ENCODE assay signal across 17 cellular contexts in genomic region chr9:114034663-114035062, GRCh38. TPM values are rescaled to one million over a fixed set of nuclear protein-coding genes. Genes with fewer than 3 reads are reported as not detected.
DNase-seq lines count a peak whose midpoint lies in the region; ATAC-seq lines count a peak whose summit lies in the region.
"Had no signal": no experiment of that assay in that cellular context is flagged by ENCODE, and none has a peak within 500 bp of the region (broad histone marks: within the 10 kb centered on the region; RNA-seq: fewer than 3 reads in every experiment).

No MANE protein-coding gene starts in this region.

- no peak for ATAC-seq in GM19455 (IDR thresholded peaks at IDR 0.05; ENCODE audit: unreplicated experiment)
- ATAC-seq: GM12878, natural killer cell had no signal

- no peaks in the 10 kb centered on the region for H3K27me3 Mint-ChIP-seq in activated CD4-positive, alpha-beta T cell treated with anti-CD3 and anti-CD28 coated beads, Interleukin-2, amount 10 ng/mL, durations not matched to agents 24 days and 14 days
- no peaks in the 10 kb centered on the region for H3K27me3 Mint-ChIP-seq in activated CD4-positive, alpha-beta T cell treated with anti-CD3 and anti-CD28 coated beads, Interleukin-2, amount 10 ng/mL, durations not matched to agents 7 days and 5 days
- no peaks in the 10 kb centered on the region for H3K27me3 Mint-ChIP-seq in activated naive CD4-positive, alpha-beta T cell treated with anti-CD3 and anti-CD28 coated beads for 36 hours (ENCODE audit: low read depth)
- H3K27me3 Mint-ChIP-seq: activated naive CD4-positive, alpha-beta T cell treated with anti-CD3 and anti-CD28 coated beads, Interleukin-2, amount 10 ng/mL, durations not matched to agents 7 days and 5 days; memory B cell had no signal

- peak; percentile 45 for DNase-seq in activated CD4-positive, alpha-beta T cell treated with anti-CD3 and anti-CD28 coated beads, Interleukin-2, amount 10 ng/mL, durations not matched to agents 24 days and 14 days
- DNase-seq in activated CD4-positive, alpha-beta T cell treated with anti-CD3 and anti-CD28 coated beads, Interleukin-2, amount 10 ng/mL, durations not matched to agents 7 days and 5 days = no peak
- peak; percentile 75 for DNase-seq in NCI-H446 treated with DMSO at 0.1 percent for 48 hours (lab: John Stamatoyannopoulos, UW)
- DNase-seq in globus pallidus (ENCODE audit: low spot score) = peak; percentile 29
- DNase-seq in putamen (ENCODE audit: low spot score) = peak; percentile 15
- DNase-seq in activated naive CD4-positive, alpha-beta T cell treated with anti-CD3 and anti-CD28 coated beads for 36 hours = no peak
- no peak for DNase-seq in KBM-7
- DNase-seq: activated naive CD4-positive, alpha-beta T cell treated with anti-CD3 and anti-CD28 coated beads, Interleukin-2, amount 10 ng/mL, durations not matched to agents 7 days and 5 days; activated T-cell treated with anti-CD3 and anti-CD28 coated beads for 4 hours; aorta; GF-D8; natural killer cell; RPMI8226; stimulated activated CD4-positive, alpha-beta T cell treated with anti-CD3 and anti-CD28 coated beads, Interleukin-4, amount 100 ng/mL, for 1 hour had no signal

- POLR2A ChIA-PET in activated CD4-positive, alpha-beta T cell treated with anti-CD3 and anti-CD28 coated beads, Interleukin-2, amount 10 ng/mL, durations not matched to agents 7 days and 5 days (lab: Charles Lee) = no interaction called here

- no peak overlapping the region for H3K27ac Mint-ChIP-seq in activated CD4-positive, alpha-beta T cell treated with anti-CD3 and anti-CD28 coated beads, Interleukin-2, amount 10 ng/mL, durations not matched to agents 24 days and 14 days
- H3K27ac Mint-ChIP-seq in activated CD4-positive, alpha-beta T cell treated with anti-CD3 and anti-CD28 coated beads, Interleukin-2, amount 10 ng/mL, durations not matched to agents 7 days and 5 days = no peak overlapping the region
- H3K27ac Mint-ChIP-seq in activated naive CD4-positive, alpha-beta T cell treated with anti-CD3 and anti-CD28 coated beads for 36 hours = no peak overlapping the region
- H3K27ac Mint-ChIP-seq: activated naive CD4-positive, alpha-beta T cell treated with anti-CD3 and anti-CD28 coated beads, Interleukin-2, amount 10 ng/mL, durations not matched to agents 7 days and 5 days; memory B cell; natural killer cell had no signal

- intact Hi-C loops in activated CD4-positive, alpha-beta T cell treated with anti-CD3 and anti-CD28 coated beads, Interleukin-2, amount 10 ng/mL, durations not matched to agents 24 days and 14 days (cut with micrococcal nuclease) = no loop called here
- intact Hi-C loops in activated naive CD4-positive, alpha-beta T cell treated with anti-CD3 and anti-CD28 coated beads for 36 hours (cut with micrococcal nuclease) = loop anchor here (10.0 kb wide), 1 partner anchor 230 kb away; no protein-coding TSS in a partner anchor

- in situ Hi-C loops in KBM-7 (cut with MboI; ENCODE audit: low pct_unique_long_range_greater_than_20kb, low sequenced_read_pairs) = no loop called here

- H3K36me3 Mint-ChIP-seq in activated CD4-positive, alpha-beta T cell treated with anti-CD3 and anti-CD28 coated beads, Interleukin-2, amount 10 ng/mL, durations not matched to agents 24 days and 14 days (ENCODE audit: low read depth) = no peaks in the 10 kb centered on the region
- H3K36me3 Mint-ChIP-seq in activated CD4-positive, alpha-beta T cell treated with anti-CD3 and anti-CD28 coated beads, Interleukin-2, amount 10 ng/mL, durations not matched to agents 7 days and 5 days (ENCODE audit: low read depth) = no peaks in the 10 kb centered on the region
- H3K36me3 Mint-ChIP-seq in activated naive CD4-positive, alpha-beta T cell treated with anti-CD3 and anti-CD28 coated beads for 36 hours (ENCODE audit: low read depth) = no peaks in the 10 kb centered on the region
- H3K36me3 Mint-ChIP-seq: activated naive CD4-positive, alpha-beta T cell treated with anti-CD3 and anti-CD28 coated beads, Interleukin-2, amount 10 ng/mL, durations not matched to agents 7 days and 5 days; natural killer cell had no signal

- no peaks in the 10 kb centered on the region for H3K4me1 Mint-ChIP-seq in activated CD4-positive, alpha-beta T cell treated with anti-CD3 and anti-CD28 coated beads, Interleukin-2, amount 10 ng/mL, durations not matched to agents 24 days and 14 days
- H3K4me1 Mint-ChIP-seq in activated CD4-positive, alpha-beta T cell treated with anti-CD3 and anti-CD28 coated beads, Interleukin-2, amount 10 ng/mL, durations not matched to agents 7 days and 5 days = no peaks in the 10 kb centered on the region
- no peaks in the 10 kb centered on the region for H3K4me1 Mint-ChIP-seq in activated naive CD4-positive, alpha-beta T cell treated with anti-CD3 and anti-CD28 coated beads for 36 hours (ENCODE audit: low read depth)
- H3K4me1 Mint-ChIP-seq: activated naive CD4-positive, alpha-beta T cell treated with anti-CD3 and anti-CD28 coated beads, Interleukin-2, amount 10 ng/mL, durations not matched to agents 7 days and 5 days; memory B cell; natural killer cell had no signal

- H3K9me3 Mint-ChIP-seq in activated CD4-positive, alpha-beta T cell treated with anti-CD3 and anti-CD28 coated beads, Interleukin-2, amount 10 ng/mL, durations not matched to agents 24 days and 14 days = no peaks in the 10 kb centered on the region
- no peaks in the 10 kb centered on the region for H3K9me3 Mint-ChIP-seq in activated CD4-positive, alpha-beta T cell treated with anti-CD3 and anti-CD28 coated beads, Interleukin-2, amount 10 ng/mL, durations not matched to agents 7 days and 5 days
- H3K9me3 Mint-ChIP-seq in activated naive CD4-positive, alpha-beta T cell treated with anti-CD3 and anti-CD28 coated beads for 36 hours = no peaks in the 10 kb centered on the region
- H3K9me3 Mint-ChIP-seq: activated naive CD4-positive, alpha-beta T cell treated with anti-CD3 and anti-CD28 coated beads, Interleukin-2, amount 10 ng/mL, durations not matched to agents 7 days and 5 days; natural killer cell had no signal

- H3K4me3 Mint-ChIP-seq in activated CD4-positive, alpha-beta T cell treated with anti-CD3 and anti-CD28 coated beads, Interleukin-2, amount 10 ng/mL, durations not matched to agents 24 days and 14 days = no peak overlapping the region
- H3K4me3 Mint-ChIP-seq in activated CD4-positive, alpha-beta T cell treated with anti-CD3 and anti-CD28 coated beads, Interleukin-2, amount 10 ng/mL, durations not matched to agents 7 days and 5 days = no peak overlapping the region
- H3K4me3 Mint-ChIP-seq in activated naive CD4-positive, alpha-beta T cell treated with anti-CD3 and anti-CD28 coated beads for 36 hours = no peak overlapping the region
- H3K4me3 Mint-ChIP-seq: activated naive CD4-positive, alpha-beta T cell treated with anti-CD3 and anti-CD28 coated beads, Interleukin-2, amount 10 ng/mL, durations not matched to agents 7 days and 5 days; memory B cell; natural killer cell had no signal

- CTCF ChIA-PET in activated CD4-positive, alpha-beta T cell treated with anti-CD3 and anti-CD28 coated beads, Interleukin-2, amount 10 ng/mL, durations not matched to agents 7 days and 5 days (lab: Charles Lee) = interaction anchor here (1.6 kb wide), 1 partner anchor 173 kb away, joined by 3 read pairs; no protein-coding TSS in a partner anchor
- CTCF ChIA-PET in activated naive CD4-positive, alpha-beta T cell treated with anti-CD3 and anti-CD28 coated beads for 36 hours (lab: Charles Lee) = interaction anchor here (0.9 kb wide), 1 partner anchor 31 kb away, joined by 6 read pairs; no protein-coding TSS in a partner anchor

RNA-seq across cellular contexts. Expression of gene AMBP, which starts 43.4 kb away (rescaled TPM):
- not detected in 2 replicates for total RNA-seq in activated CD4-positive, alpha-beta T cell treated with anti-CD3 and anti-CD28 coated beads, Interleukin-2, amount 10 ng/mL, durations not matched to agents 24 days and 14 days
- not detected for total RNA-seq in activated CD4-positive, alpha-beta T cell treated with anti-CD3 and anti-CD28 coated beads, Interleukin-2, amount 10 ng/mL, durations not matched to agents 7 days and 5 days
- not detected for total RNA-seq in activated naive CD4-positive, alpha-beta T cell treated with anti-CD3 and anti-CD28 coated beads for 36 hours
- total RNA-seq: aorta, natural killer cell had no signal

Comparison
In these comparisons a context has a peak if more than half of its experiments do, and no peak if none do; other contexts are left out.
1. DNase-seq: peak in activated CD4-positive, alpha-beta T cell treated with anti-CD3 and anti-CD28 coated beads, Interleukin-2, amount 10 ng/mL, durations not matched to agents 24 days and 14 days (single experiment), NCI-H446 treated with DMSO at 0.1 percent for 48 hours (single experiment), globus pallidus (single experiment) and putamen (single experiment); none in activated CD4-positive, alpha-beta T cell treated with anti-CD3 and anti-CD28 coated beads, Interleukin-2, amount 10 ng/mL, durations not matched to agents 7 days and 5 days (single experiment), activated naive CD4-positive, alpha-beta T cell treated with anti-CD3 and anti-CD28 coated beads for 36 hours (single experiment) and KBM-7 (single experiment).